ENCODE assay signal across 21 cellular contexts in the genomic region with DNA sequence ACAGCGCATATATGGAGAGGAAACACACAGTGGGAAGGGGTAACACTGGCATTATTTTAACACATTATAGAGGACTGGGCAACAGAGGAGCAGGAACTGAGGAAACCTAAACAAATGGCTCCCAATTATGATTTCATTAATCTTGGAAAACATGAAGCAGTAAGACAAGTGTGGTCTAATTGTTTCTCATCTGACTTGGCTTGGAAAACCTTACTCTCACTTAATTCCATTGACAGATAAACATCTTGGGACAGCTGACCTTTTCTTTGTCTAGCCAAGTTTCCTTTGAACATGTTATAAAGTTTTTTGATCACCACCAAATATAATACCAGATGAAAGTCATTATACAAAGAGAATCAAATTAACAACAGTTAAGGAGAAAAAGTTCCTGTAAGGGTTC. TPM values are rescaled to one million over a fixed set of nuclear protein-coding genes. Genes with fewer than 3 reads are reported as not detected.
DNase-seq lines count a peak whose midpoint lies in the region; ATAC-seq and TF ChIP-seq lines count a peak whose summit lies in the region.
"Had no signal": no experiment of that assay in that cellular context is flagged by ENCODE, and none has a peak within 500 bp of the region (broad histone marks: within the 10 kb centered on the region; RNA-seq: fewer than 3 reads in every experiment).

No MANE protein-coding gene starts in this region.

- H3K9me3 ChIP-seq in left ventricle myocardium inferior (replicated peaks) (peaks cover 10% of the 10 kb centered on the region), hepatocyte (ENCODE audit: low read depth) (no peaks in the 10 kb centered on the region), gastrocnemius medialis (no peaks in the 10 kb centered on the region), Caco-2 (no peaks in the 10 kb centered on the region)
- H3K9me3 ChIP-seq: A549 had no signal

- ATAC-seq in gastrocnemius medialis (no peak), HG03097 (IDR thresholded peaks at IDR 0.05; ENCODE audit: low FRiP score, unreplicated experiment) (no peak)
- ATAC-seq: A549, GM23338, PC-3 had no signal

- H3K4me2 ChIP-seq in hepatocyte, result no peak overlapping the region
- H3K4me2 ChIP-seq: GM23338 had no signal

- DNase-seq in left ventricle myocardium inferior, result no peak
- no peak for DNase-seq in cardiac septum (ENCODE audit: low spot score)
- no peak for DNase-seq in hepatocyte (ENCODE audit: low spot score)
- DNase-seq in gastrocnemius medialis, result no peak
- DNase-seq in foreskin melanocyte, result no peak
- no peak for DNase-seq in Caco-2
- DNase-seq in activated CD4-positive, CD25-positive, alpha-beta regulatory T cell treated with anti-CD3 and anti-CD28 coated beads, Interleukin-2, amount 50 U/mL, for 72 hours, result no peak
- DNase-seq: activated CD4-positive, alpha-beta T cell treated with anti-CD3 and anti-CD28 coated beads, Interleukin-2, amount 50 U/mL, for 48 hours; activated naive CD8-positive, alpha-beta T cell treated with anti-CD3 and anti-CD28 coated beads, Interleukin-2, amount 10 ng/mL, durations not matched to agents 7 days and 5 days; activated T-cell treated with anti-CD3 and anti-CD28 coated beads, Interleukin-2, amount 50 U/mL, for 48 hours; CD4-positive, alpha-beta T cell; DMS79; glutamatergic neuron; naive B cell; NCI-H187; NCI-H526 treated with DMSO at 0.1 percent for 48 hours; PC-3 had no signal

- H3K4me1 ChIP-seq in left ventricle myocardium inferior (peaks cover 48% of the 10 kb centered on the region), hepatocyte (ENCODE audit: insufficient read depth) (peaks cover 20% of the 10 kb centered on the region), gastrocnemius medialis (peaks cover 0 to 9% of the 10 kb centered on the region in 2 donors), Caco-2 (peaks cover 18% of the 10 kb centered on the region)

- H3K27ac Mint-ChIP-seq in Caco-2 (ENCODE audit: unreplicated experiment), result no peak overlapping the region
- H3K27ac Mint-ChIP-seq: activated naive CD8-positive, alpha-beta T cell treated with anti-CD3 and anti-CD28 coated beads, Interleukin-2, amount 10 ng/mL, durations not matched to agents 7 days and 5 days; CD4-positive, alpha-beta T cell; GM23338 had no signal

- H3K4me3 ChIP-seq in left ventricle myocardium inferior (no peak overlapping the region), hepatocyte (no peak overlapping the region), gastrocnemius medialis (no peak overlapping the region), Caco-2 (ENCODE audit: low read depth, low read length) (no peak overlapping the region)
- H3K4me3 ChIP-seq: A549, GM23338 had no signal

- intact Hi-C loops in left ventricle myocardium inferior (cut with micrococcal nuclease), result no loop called here
- intact Hi-C loops in cardiac septum (cut with DNase I), result loop anchor here (2.0 to 5.0 kb wide), 3 partner anchors 42 to 160 kb away; a partner anchor contains a TSS
- intact Hi-C loops in gastrocnemius medialis (cut with DNase I; ENCODE audit: low total_unique reads), result loop anchor here (5.0 to 10.0 kb wide), 4 partner anchors 40 to 160 kb away; a partner anchor contains a TSS
- intact Hi-C loops in Caco-2 (cut with micrococcal nuclease; ENCODE audit: unreplicated experiment), result no loop called here

- no peaks in the 10 kb centered on the region for H3K27me3 Mint-ChIP-seq in Caco-2 (ENCODE audit: insufficient read depth, unreplicated experiment)
- H3K27me3 Mint-ChIP-seq: activated naive CD8-positive, alpha-beta T cell treated with anti-CD3 and anti-CD28 coated beads, Interleukin-2, amount 10 ng/mL, durations not matched to agents 7 days and 5 days; CD4-positive, alpha-beta T cell; central memory CD8-positive, alpha-beta T cell; naive B cell had no signal

- no peaks in the 10 kb centered on the region for H3K9me3 Mint-ChIP-seq in Caco-2 (ENCODE audit: unreplicated experiment)
- H3K9me3 Mint-ChIP-seq: activated naive CD8-positive, alpha-beta T cell treated with anti-CD3 and anti-CD28 coated beads, Interleukin-2, amount 10 ng/mL, durations not matched to agents 7 days and 5 days; CD4-positive, alpha-beta T cell; central memory CD8-positive, alpha-beta T cell; GM23338 had no signal

- TF ChIP-seq CTCF in left ventricle myocardium inferior (IDR thresholded peaks at IDR 0.05; ENCODE audit: borderline replicate concordance) (no peak), hepatocyte (IDR thresholded peaks at IDR 0.05; ENCODE audit: poor library complexity) (no peak), gastrocnemius medialis (IDR thresholded peaks at IDR 0.05 in 4 of 5, conservative IDR thresholded peaks at IDR 0.05 in 1 of 5) (no peak), Caco-2 (IDR thresholded peaks at IDR 0.05; ENCODE audit: insufficient read depth in 1 of 2, low read depth in 1 of 2, low read length in 1 of 2, severe bottlenecking in 1 of 2, unreplicated experiment in 1 of 2) (no peak)

- POLR2A ChIA-PET in Caco-2 (lab: Charles Lee), result no interaction called here

- H3K4me3 Mint-ChIP-seq in Caco-2 (ENCODE audit: unreplicated experiment), result no peak overlapping the region
- H3K4me3 Mint-ChIP-seq: activated naive CD8-positive, alpha-beta T cell treated with anti-CD3 and anti-CD28 coated beads, Interleukin-2, amount 10 ng/mL, durations not matched to agents 7 days and 5 days; CD4-positive, alpha-beta T cell; central memory CD8-positive, alpha-beta T cell; GM23338; naive B cell had no signal

- peaks cover 7% of the 10 kb centered on the region for H3K36me3 Mint-ChIP-seq in Caco-2 (ENCODE audit: insufficient read depth, unreplicated experiment)
- H3K36me3 Mint-ChIP-seq: activated naive CD8-positive, alpha-beta T cell treated with anti-CD3 and anti-CD28 coated beads, Interleukin-2, amount 10 ng/mL, durations not matched to agents 7 days and 5 days had no signal

- no TSS peak for BruUV-seq in Caco-2 (replicated peaks; lab: Mats Ljungman, UMichigan)

- WGBS in hepatocyte (ENCODE audit: low lambda C conversion rate, missing lambda C conversion rate), result 92% methylated on average over 1 of the region's 1 CpG

- CTCF ChIA-PET in Caco-2 (lab: Charles Lee), result no interaction called here

- peak overlapping the region; percentile 57 for H3K27ac ChIP-seq in left ventricle myocardium inferior (replicated peaks)
- H3K27ac ChIP-seq in hepatocyte, result peak overlapping the region; percentile 14
- H3K27ac ChIP-seq in gastrocnemius medialis, result peak overlapping the region in 3 of 4 donors; percentile 15 to 34 (median 32)

- H3K9me2 ChIP-seq in hepatocyte (replicated peaks; ENCODE audit: insufficient read depth), result no peaks in the 10 kb centered on the region

- H3K27me3 ChIP-seq in left ventricle myocardium inferior (ENCODE audit: low read depth) (no peaks in the 10 kb centered on the region), hepatocyte (no peaks in the 10 kb centered on the region), gastrocnemius medialis (no peaks in the 10 kb centered on the region), Caco-2 (replicated peaks; ENCODE audit: control insufficient read depth, insufficient read depth, low read length) (no peaks in the 10 kb centered on the region)

- H2AFZ ChIP-seq in hepatocyte, result no peak overlapping the region
- H2AFZ ChIP-seq: GM23338 had no signal

- in situ Hi-C loops in gastrocnemius medialis (cut with MboI; ENCODE audit: low sequenced_read_pairs in 4 of 4), result no loop called here

- peaks cover 11% of the 10 kb centered on the region for H3K4me1 Mint-ChIP-seq in Caco-2 (ENCODE audit: low read depth, unreplicated experiment)
- H3K4me1 Mint-ChIP-seq: activated naive CD8-positive, alpha-beta T cell treated with anti-CD3 and anti-CD28 coated beads, Interleukin-2, amount 10 ng/mL, durations not matched to agents 7 days and 5 days; central memory CD8-positive, alpha-beta T cell; naive B cell had no signal

- H3K79me2 ChIP-seq in hepatocyte, result no peaks in the 10 kb centered on the region

- H3K36me3 ChIP-seq in left ventricle myocardium inferior (peaks cover 18% of the 10 kb centered on the region), hepatocyte (replicated peaks; ENCODE audit: insufficient read depth, low read depth) (no peaks in the 10 kb centered on the region), gastrocnemius medialis (peaks cover 0 to 20% of the 10 kb centered on the region in 2 donors), Caco-2 (ENCODE audit: control insufficient read depth, insufficient read depth, low read length) (no peaks in the 10 kb centered on the region)

- H4K20me1 ChIP-seq in hepatocyte (ENCODE audit: insufficient read depth, poor library complexity, severe bottlenecking), result no peaks in the 10 kb centered on the region

- no peak for TF ChIP-seq POLR2A in gastrocnemius medialis (IDR thresholded peaks at IDR 0.05)

RNA-seq across cellular contexts. Expression of a gene that starts 50.2 kb away (rescaled TPM):
- total RNA-seq in left ventricle myocardium inferior (2.6 TPM), cardiac septum (4.7 TPM), hepatocyte (2.5 and 4.7 TPM in 2 replicates), gastrocnemius medialis (under 1 TPM; 0.24 to 0.97 (median 0.77) TPM), Caco-2 (2022) (4.5 and 6.1 TPM in 2 replicates)
- 15.2 and 22.5 TPM in 2 replicates for polyA plus RNA-seq in hepatocyte

Comparison
In these comparisons a context has a peak if more than half of its experiments do, and no peak if none do; other contexts are left out.
1. intact Hi-C loops: an anchor here in cardiac septum (2.0 to 5.0 kb wide) and gastrocnemius medialis (5.0 to 10.0 kb wide); none called in left ventricle myocardium inferior and Caco-2.